ENCODE assay signal across 10 cellular contexts in the genomic region with DNA sequence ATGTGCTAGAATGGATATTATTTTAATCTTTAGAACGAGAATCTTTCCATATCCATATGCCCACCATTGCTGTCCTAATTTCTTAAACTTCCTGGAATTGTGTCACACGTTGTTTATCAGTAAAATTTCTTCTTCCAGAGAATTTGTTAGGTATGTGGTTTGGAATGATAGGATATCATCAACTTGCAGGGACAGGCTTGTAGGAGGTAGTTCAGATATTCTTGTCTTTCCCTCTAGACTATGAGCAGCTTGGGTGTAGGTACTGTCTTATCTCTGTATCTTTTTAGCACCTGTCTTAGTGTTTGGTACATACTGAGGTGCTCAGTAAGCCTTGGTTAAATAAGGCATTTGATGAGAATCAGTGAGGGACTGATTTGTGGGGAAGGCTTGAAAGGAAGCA. TPM values are rescaled to one million over a fixed set of nuclear protein-coding genes. Genes with fewer than 3 reads are reported as not detected.
DNase-seq lines count a peak whose midpoint lies in the region; ATAC-seq and TF ChIP-seq lines count a peak whose summit lies in the region.
"Had no signal": no experiment of that assay in that cellular context is flagged by ENCODE, and none has a peak within 500 bp of the region (broad histone marks: within the 10 kb centered on the region; RNA-seq: fewer than 3 reads in every experiment).

No MANE protein-coding gene starts in this region.

- DNase-seq in chondrocyte (ENCODE audit: low spot score) (no peak), spleen (no peak), COR-L47 (lab: John Stamatoyannopoulos, UW) (no peak), G401 (ENCODE audit: low spot score) (no peak)
- no peak for DNase-seq in activated T-cell treated with anti-CD3 and anti-CD28 coated beads, Interleukin-2, amount 50 U/mL, for 24 hours
- DNase-seq: DMS53 had no signal

- H3K36me3 ChIP-seq in HUES64 (ENCODE audit: insufficient read depth, low read length) (0 out of 2 replicates have a peak, but pooled peaks cover 5% of the 10 kb centered on the region), liver (ENCODE audit: control insufficient read depth in 4 of 4, insufficient read depth in 3 of 4, low read depth in 1 of 4, low read length in 3 of 4) (no peaks in the 10 kb centered on the region), spleen (no peaks in the 10 kb centered on the region)

- no peaks in the 10 kb centered on the region for H3K9me3 Mint-ChIP-seq in chondrocyte (ENCODE audit: low read depth)
- H3K9me3 Mint-ChIP-seq in activated T-cell treated with anti-CD3 and anti-CD28 coated beads, Interleukin-2, amount 50 U/mL, for 24 hours = no peaks in the 10 kb centered on the region

- H3K36me3 Mint-ChIP-seq in chondrocyte (ENCODE audit: low read depth) = no peaks in the 10 kb centered on the region
- peaks cover 3% of the 10 kb centered on the region for H3K36me3 Mint-ChIP-seq in activated T-cell treated with anti-CD3 and anti-CD28 coated beads, Interleukin-2, amount 50 U/mL, for 24 hours (ENCODE audit: low read depth)

- H3K4me1 Mint-ChIP-seq in chondrocyte (ENCODE audit: low read depth) = peaks cover 55% of the 10 kb centered on the region
- H3K4me1 Mint-ChIP-seq in activated T-cell treated with anti-CD3 and anti-CD28 coated beads, Interleukin-2, amount 50 U/mL, for 24 hours (ENCODE audit: low read depth) = peaks cover 22% of the 10 kb centered on the region

- H3K4me3 ChIP-seq in HUES64 (ENCODE audit: low read length) (peak overlapping the region; percentile 95), liver (ENCODE audit: low read depth in 1 of 3, low read length in 3 of 3) (peak overlapping the region in 2 of 3 donors; percentile 74 to 95), spleen (peak overlapping the region in 5 of 8 donors; percentile 16 to 69 (median 49))

- TF ChIP-seq RAD21 in liver (IDR thresholded peaks at IDR 0.05) = no peak

- H3K27me3 ChIP-seq in HUES64 (ENCODE audit: insufficient read depth, low read length) (no peaks in the 10 kb centered on the region), liver (ENCODE audit: control insufficient read depth in 4 of 4, insufficient read depth in 4 of 4, low read length in 3 of 4) (no peaks in the 10 kb centered on the region), spleen (replicated peaks in 1 of 7) (no peaks in the 10 kb centered on the region)

- H3K27ac Mint-ChIP-seq in chondrocyte (ENCODE audit: unreplicated experiment) = peak overlapping the region; percentile 81
- no peak overlapping the region for H3K27ac Mint-ChIP-seq in activated T-cell treated with anti-CD3 and anti-CD28 coated beads, Interleukin-2, amount 50 U/mL, for 24 hours

- H3K27me3 Mint-ChIP-seq in chondrocyte (ENCODE audit: low read depth) = no peaks in the 10 kb centered on the region
- H3K27me3 Mint-ChIP-seq in activated T-cell treated with anti-CD3 and anti-CD28 coated beads, Interleukin-2, amount 50 U/mL, for 24 hours = no peaks in the 10 kb centered on the region

- H3K9ac ChIP-seq in HUES64 (ENCODE audit: low read depth, low read length) (no peak overlapping the region), liver (ENCODE audit: low read depth in 1 of 2, low read length in 2 of 2) (no peak overlapping the region)

- TF ChIP-seq POLR2A in spleen (IDR thresholded peaks at IDR 0.05) (no peak), GM18505 (IDR thresholded peaks at IDR 0.05; ENCODE audit: borderline replicate concordance, extremely low read depth, insufficient read depth, insufficient read length) (no peak)

- in situ Hi-C loops in G401 (cut with HindIII; ENCODE audit: low sequenced_read_pairs) = no loop called here

- no peak for ATAC-seq in GM18505 (IDR thresholded peaks at IDR 0.05; ENCODE audit: unreplicated experiment)
- ATAC-seq: esophagus mucosa had no signal

- no peak overlapping the region for H3K27ac ChIP-seq in HUES64 (ENCODE audit: low read depth, low read length)
- peak overlapping the region in 1 of 2 donors; percentile 55 for H3K27ac ChIP-seq in liver (ENCODE audit: low read depth in 1 of 2, low read length in 2 of 2)
- peak overlapping the region in 6 of 8 donors; percentile 9 to 92 (median 88) for H3K27ac ChIP-seq in spleen

- peak overlapping the region; percentile 100 for H3K4me3 Mint-ChIP-seq in chondrocyte (ENCODE audit: unreplicated experiment)
- H3K4me3 Mint-ChIP-seq in activated T-cell treated with anti-CD3 and anti-CD28 coated beads, Interleukin-2, amount 50 U/mL, for 24 hours = no peak overlapping the region

- intact Hi-C loops in spleen (cut with DNase I; ENCODE audit: low total_unique reads) = no loop called here

- no peak for TF ChIP-seq CTCF in chondrocyte (IDR thresholded peaks at IDR 0.05)
- TF ChIP-seq CTCF in liver (IDR thresholded peaks at IDR 0.05; ENCODE audit: low read depth, low read length, missing input control) = no peak
- no peak for TF ChIP-seq CTCF in spleen (IDR thresholded peaks at IDR 0.05 in 8 of 11, conservative IDR thresholded peaks at IDR 0.05 in 3 of 11)

- WGBS in HUES64 = 61% methylated on average over 1 of the region's 2 CpGs
- WGBS in liver = 24% methylated on average over 2 of the region's 2 CpGs
- WGBS in spleen, 5 donors = 35 to 62% (median 48%) methylated on average over 2 of the region's 2 CpGs

- H3K9me3 ChIP-seq in HUES64 (ENCODE audit: insufficient read depth, low read depth, low read length) (no peaks in the 10 kb centered on the region), liver (ENCODE audit: control insufficient read depth in 4 of 4, low read length in 3 of 4) (no peaks in the 10 kb centered on the region), spleen (no peaks in the 10 kb centered on the region)

- H3K4me1 ChIP-seq in HUES64 (ENCODE audit: insufficient read depth, low read length) = peaks cover 15% of the 10 kb centered on the region
- H3K4me1 ChIP-seq in liver (ENCODE audit: control insufficient read depth in 4 of 4, insufficient read depth in 4 of 4, low read length in 3 of 4) = peaks cover 10 to 45% (median 36%) of the 10 kb centered on the region in 4 donors
- peaks cover 5 to 85% (median 33%) of the 10 kb centered on the region in 6 donors for H3K4me1 ChIP-seq in spleen

TF ChIP-seq in liver, 16 proteins besides CTCF, POLR2A, EP300 and RAD21:
- no peak for TF ChIP-seq RXRA (IDR thresholded peaks at IDR 0.05)
TF ChIP-seq in liver: peak in this region for 0.

RNA-seq across cellular contexts. Expression of a gene that starts 3.4 kb away (rescaled TPM):
- 81.3 TPM for polyA plus RNA-seq in HUES64 (2013, experiment 1 of 2)
- polyA plus RNA-seq in HUES64 (2013, experiment 2 of 2) = 89.6 TPM
- total RNA-seq in chondrocyte (126 to 156 TPM (median 138 TPM) in 3 replicates), liver (10 to 100 TPM; 74.1 to 97.1 TPM), spleen (100 to 1,000 TPM in 6 of 7 donors, 10 to 100 TPM in 1; 89.4 to 227 (median 130) TPM)
- polyA plus RNA-seq in liver (10 to 100 TPM; 21.5 to 41.9 TPM), spleen (10 to 100 TPM; 12.0 to 24.6 (median 13.0) TPM)
- total RNA-seq in G401 (2014; rRNA removed; shearing (Covaris generic)) = 33.5 and 47.7 TPM in 2 replicates

RNA-seq across cellular contexts. Expression of a gene that starts 13.4 kb away (rescaled TPM):
- not detected for polyA plus RNA-seq in HUES64 (2013, experiment 1 of 2)
- polyA plus RNA-seq in HUES64 (2013, experiment 2 of 2) = not detected
- total RNA-seq in chondrocyte (not detected in 3 replicates), liver (not detected), spleen (not detected)
- polyA plus RNA-seq in liver (under 1 TPM in 1 of 2 donors, not detected in 1; 0.13 TPM), spleen (not detected)
- total RNA-seq in G401 (2014; rRNA removed; shearing (Covaris generic)) = not detected in 2 replicates
- total RNA-seq: esophagus mucosa had no signal

RNA-seq across cellular contexts. Expression of a gene that starts 23.7 kb away (rescaled TPM):
- polyA plus RNA-seq in HUES64 (2013, experiment 1 of 2) = 211 TPM
- 188 TPM for polyA plus RNA-seq in HUES64 (2013, experiment 2 of 2)
- 84.4 to 92.1 TPM (median 87.3 TPM) in 3 replicates for total RNA-seq in chondrocyte
- 10 to 100 TPM; 42.2 to 52.2 TPM for total RNA-seq in liver
- polyA plus RNA-seq in liver = 100 to 1,000 TPM in 1 of 2 donors, 10 to 100 TPM in 1; 90.7 to 129 TPM
- total RNA-seq in spleen = 100 to 1,000 TPM in 4 of 7 donors, 10 to 100 TPM in 3; 79.1 to 119 (median 104) TPM
- 100 to 1,000 TPM; 175 to 247 (median 245) TPM for polyA plus RNA-seq in spleen
- 184 and 229 TPM in 2 replicates for total RNA-seq in G401 (2014; rRNA removed; shearing (Covaris generic))

RNA-seq across cellular contexts. Expression of a gene that starts 52.6 kb away (rescaled TPM):
- 78.9 TPM for polyA plus RNA-seq in HUES64 (2013, experiment 1 of 2)
- 70.8 TPM for polyA plus RNA-seq in HUES64 (2013, experiment 2 of 2)
- total RNA-seq in chondrocyte (58.6 to 77.7 TPM (median 59.5 TPM) in 3 replicates), liver (10 to 100 TPM; 43.3 to 48.3 TPM), spleen (10 to 100 TPM; 38.8 to 57.0 (median 51.9) TPM)
- polyA plus RNA-seq in liver (10 to 100 TPM; 69.8 to 70.9 TPM), spleen (10 to 100 TPM; 36.0 to 56.5 (median 46.3) TPM)
- total RNA-seq in G401 (2014; rRNA removed; shearing (Covaris generic)) = 104 and 145 TPM in 2 replicates

RNA-seq across cellular contexts. Expression of a gene that starts 53.0 kb away (rescaled TPM):
- 18.1 TPM for polyA plus RNA-seq in HUES64 (2013, experiment 1 of 2)
- polyA plus RNA-seq in HUES64 (2013, experiment 2 of 2) = 23.7 TPM
- total RNA-seq in chondrocyte (18.9 to 20.0 TPM (median 19.4 TPM) in 3 replicates), liver (1 to 10 TPM; 4.4 to 5.6 TPM), spleen (10 to 100 TPM in 4 of 7 donors, 1 to 10 TPM in 3; 8.3 to 14.7 (median 11.0) TPM)
- polyA plus RNA-seq in liver (10 to 100 TPM in 1 of 2 donors, 1 to 10 TPM in 1; 7.5 to 11.3 TPM), spleen (10 to 100 TPM in 2 of 3 donors, 1 to 10 TPM in 1; 8.3 to 14.0 (median 11.1) TPM)
- 28.9 and 40.7 TPM in 2 replicates for total RNA-seq in G401 (2014; rRNA removed; shearing (Covaris generic))
